In the genomic region with DNA sequence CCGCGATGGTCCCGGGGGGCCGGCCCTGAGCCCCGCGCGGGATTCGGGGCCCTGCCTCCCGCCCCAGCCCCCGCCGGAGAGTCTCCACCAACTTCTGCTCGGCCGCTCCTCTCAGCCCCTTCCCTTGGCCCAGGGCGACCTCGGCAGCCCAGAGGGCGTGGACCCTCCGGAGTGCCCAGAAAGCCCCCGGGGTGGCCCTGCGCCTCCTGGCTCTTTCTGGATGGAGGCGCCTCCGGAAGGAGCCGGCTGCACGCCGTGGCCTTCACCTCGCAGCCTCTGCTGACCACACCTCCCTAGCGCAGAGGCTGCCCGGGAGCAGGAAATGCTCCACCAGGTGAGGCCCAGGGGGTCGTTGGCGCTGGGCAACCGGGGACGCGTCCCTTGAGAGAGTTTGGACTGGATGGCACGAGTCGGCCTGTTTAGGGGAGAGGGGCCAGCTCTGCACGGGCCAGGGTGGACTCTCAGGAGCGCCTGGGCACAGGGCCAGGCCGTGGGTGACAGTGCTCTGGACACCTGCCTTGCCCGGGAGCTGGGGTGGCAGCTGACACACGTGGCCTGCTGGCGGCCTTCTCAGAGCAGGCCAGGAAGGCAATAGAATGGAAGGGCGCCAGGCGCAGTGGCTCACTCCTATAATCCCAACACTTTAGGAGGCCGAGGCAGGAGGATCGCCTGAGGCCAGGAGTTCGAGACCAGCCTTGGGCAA, we compare ENCODE assay signal across 9 cellular contexts. TPM values are rescaled to one million over a fixed set of nuclear protein-coding genes. Genes with fewer than 3 reads are reported as not detected.
A peak's percentile ranks its signal among the peaks of the same experiment; 100 is the strongest.
DNase-seq lines count a peak whose midpoint lies in the region; ATAC-seq lines count a peak whose summit lies in the region.
"Had no signal": no experiment of that assay in that cellular context is flagged by ENCODE, and none has a peak within 500 bp of the region (broad histone marks: within the 10 kb centered on the region; RNA-seq: fewer than 3 reads in every experiment).

No MANE protein-coding gene starts in this region.

- H3K4me1 ChIP-seq in endocrine pancreas (ENCODE audit: control insufficient read depth, insufficient read depth, low read length), result no peaks in the 10 kb centered on the region
- H3K4me1 ChIP-seq in naive thymus-derived CD4-positive, alpha-beta T cell (ENCODE audit: control insufficient read depth in 2 of 2, insufficient read depth in 2 of 2, low read length in 2 of 2), result peaks cover 15 to 23% of the 10 kb centered on the region in 2 donors

- peak overlapping the region; percentile 46 for H3K27ac ChIP-seq in naive thymus-derived CD4-positive, alpha-beta T cell (ENCODE audit: low read depth, low read length)

- no peak overlapping the region for H3K4me3 ChIP-seq in endocrine pancreas (ENCODE audit: control insufficient read depth, insufficient read depth, low read length)
- peak overlapping the region; percentile 41 for H3K4me3 ChIP-seq in naive thymus-derived CD4-positive, alpha-beta T cell (ENCODE audit: low read length)

- H3K36me3 ChIP-seq in endocrine pancreas (ENCODE audit: control insufficient read depth, insufficient read depth, low read length), result no peaks in the 10 kb centered on the region
- H3K36me3 ChIP-seq in naive thymus-derived CD4-positive, alpha-beta T cell (ENCODE audit: control insufficient read depth in 2 of 3, insufficient read depth in 3 of 3, low read length in 3 of 3), result no peaks in the 10 kb centered on the region

- intact Hi-C loops in naive thymus-derived CD4-positive, alpha-beta T cell (cut with micrococcal nuclease), result no loop called here

- POLR2A ChIA-PET in naive thymus-derived CD4-positive, alpha-beta T cell (lab: Charles Lee), result interaction anchor here (0.6 to 1.1 kb wide), 2 partner anchors 25 to 224 kb away, joined by 3 to 4 read pairs; no protein-coding TSS in a partner anchor

- H3K9me3 ChIP-seq in endocrine pancreas (ENCODE audit: control insufficient read depth, low read length), result no peaks in the 10 kb centered on the region
- no peaks in the 10 kb centered on the region for H3K9me3 ChIP-seq in naive thymus-derived CD4-positive, alpha-beta T cell (ENCODE audit: control insufficient read depth in 2 of 3, low read length in 3 of 3)

- H3K27ac Mint-ChIP-seq in naive thymus-derived CD4-positive, alpha-beta T cell, result peak overlapping the region in 5 of 9 donors; percentile 54 to 76 (median 62)

- peaks cover 0 to 2% (median under 1%) of the 10 kb centered on the region in 5 donors for H3K36me3 Mint-ChIP-seq in naive thymus-derived CD4-positive, alpha-beta T cell

- peak overlapping the region in 9 of 10 donors; percentile 25 to 84 (median 57) for H3K4me3 Mint-ChIP-seq in naive thymus-derived CD4-positive, alpha-beta T cell

- peaks cover 5 to 38% (median 21%) of the 10 kb centered on the region in 7 donors for H3K4me1 Mint-ChIP-seq in naive thymus-derived CD4-positive, alpha-beta T cell

- H3K27me3 ChIP-seq in endocrine pancreas (ENCODE audit: control insufficient read depth, insufficient read depth, low read length), result no peaks in the 10 kb centered on the region
- no peaks in the 10 kb centered on the region for H3K27me3 ChIP-seq in naive thymus-derived CD4-positive, alpha-beta T cell (ENCODE audit: control insufficient read depth in 2 of 2, insufficient read depth in 2 of 2, low read length in 2 of 2)

- peaks cover 0 to 54% (median 0%) of the 10 kb centered on the region in 5 donors for H3K27me3 Mint-ChIP-seq in naive thymus-derived CD4-positive, alpha-beta T cell

- H3K9ac ChIP-seq in endocrine pancreas (ENCODE audit: control insufficient read depth, insufficient read depth, low read length), result peak overlapping the region; percentile 74

- peak; percentile 19 for ATAC-seq in naive thymus-derived CD4-positive, alpha-beta T cell
- no peak for ATAC-seq in HG03196 (IDR thresholded peaks at IDR 0.05; ENCODE audit: unreplicated experiment)
- no peak for ATAC-seq in HG02678 (IDR thresholded peaks at IDR 0.05; ENCODE audit: unreplicated experiment)
- ATAC-seq in HG03378 (IDR thresholded peaks at IDR 0.05; ENCODE audit: unreplicated experiment), result no peak
- ATAC-seq: HCT116 had no signal

- CTCF ChIA-PET in naive thymus-derived CD4-positive, alpha-beta T cell (lab: Charles Lee), result no interaction called here

- DNase-seq in COLO668 (lab: John Stamatoyannopoulos, UW; ENCODE audit: unreplicated experiment) (peak; percentile 87), NCI-H748 treated with DMSO at 0.1 percent for 48 hours (lab: John Stamatoyannopoulos, UW) (peak; percentile 45)
- DNase-seq in naive thymus-derived CD4-positive, alpha-beta T cell, result no peak
- no peak for DNase-seq in activated CD4-positive, alpha-beta T cell treated with anti-CD3 and anti-CD28 coated beads, Interleukin-2, amount 50 U/mL, for 48 hours

- H3K9me3 Mint-ChIP-seq in naive thymus-derived CD4-positive, alpha-beta T cell, result no peaks in the 10 kb centered on the region

RNA-seq across cellular contexts. Expression of a gene that starts 0.6 kb away (rescaled TPM):
- 1 to 10 TPM in 4 of 5 experiments, under 1 TPM in 1; 0.15 to 5.3 (median 3.8) TPM for total RNA-seq in naive thymus-derived CD4-positive, alpha-beta T cell
- polyA plus RNA-seq in naive thymus-derived CD4-positive, alpha-beta T cell, result 1 to 10 TPM in 1 of 2 donors, under 1 TPM in 1; 0.50 to 2.9 TPM

RNA-seq across cellular contexts. Expression of a gene that starts 21.1 kb away (rescaled TPM):
- 10 to 100 TPM; 24.5 to 71.6 (median 55.4) TPM for total RNA-seq in naive thymus-derived CD4-positive, alpha-beta T cell
- polyA plus RNA-seq in naive thymus-derived CD4-positive, alpha-beta T cell, result 1 to 10 TPM in 1 of 2 donors, under 1 TPM in 1; 0.66 to 4.4 TPM

RNA-seq across cellular contexts. Expression of a gene that starts 26.2 kb away (rescaled TPM):
- 10 to 100 TPM; 39.9 to 69.1 (median 56.5) TPM for total RNA-seq in naive thymus-derived CD4-positive, alpha-beta T cell
- polyA plus RNA-seq in naive thymus-derived CD4-positive, alpha-beta T cell, result 10 to 100 TPM; 29.7 to 51.8 TPM

RNA-seq across cellular contexts. Expression of a gene that starts 38.8 kb away (rescaled TPM):
- 10 to 100 TPM; 25.2 to 42.2 (median 31.8) TPM for total RNA-seq in naive thymus-derived CD4-positive, alpha-beta T cell
- 10 to 100 TPM; 65.9 to 82.1 TPM for polyA plus RNA-seq in naive thymus-derived CD4-positive, alpha-beta T cell

Comparison
In these comparisons a context has a peak if more than half of its experiments do, and no peak if none do; other contexts are left out.
1. DNase-seq: peak in COLO668 (single experiment) and NCI-H748 treated with DMSO at 0.1 percent for 48 hours (single experiment); none in naive thymus-derived CD4-positive, alpha-beta T cell (0 of 9) and activated CD4-positive, alpha-beta T cell treated with anti-CD3 and anti-CD28 coated beads, Interleukin-2, amount 50 U/mL, for 48 hours (0 of 2).